Comparison of ENCODE assay signal across 8 cellular contexts in the genomic region with DNA sequence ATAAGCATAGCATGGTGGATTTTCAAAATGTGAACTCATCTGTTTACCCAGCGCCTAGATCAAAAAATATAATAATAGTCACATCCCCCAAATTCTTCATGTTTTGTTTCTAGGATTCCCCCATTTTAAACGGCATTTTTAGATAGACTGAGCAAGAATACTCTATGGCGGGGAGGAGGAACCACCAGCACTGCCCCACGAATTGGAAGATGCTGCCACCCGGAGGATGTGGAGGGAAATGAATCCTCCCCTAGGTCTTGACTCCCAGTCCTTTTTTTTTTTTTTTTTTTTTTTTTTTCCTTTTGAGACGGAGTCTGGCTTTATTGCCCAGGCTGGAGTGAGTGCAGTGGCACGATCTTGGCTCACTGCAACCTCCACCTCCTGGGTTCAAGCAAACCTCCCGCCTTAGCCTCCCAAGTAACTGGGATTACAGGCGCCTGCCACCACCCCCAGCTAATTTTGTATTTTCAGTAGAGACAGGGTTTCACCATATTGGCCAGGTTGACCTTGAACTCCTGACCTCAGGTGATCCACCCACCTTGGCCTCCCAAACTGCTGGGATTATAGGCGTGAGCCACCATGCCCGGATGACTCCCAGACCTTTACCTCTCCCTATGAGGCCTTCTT. TPM values are rescaled to one million over a fixed set of nuclear protein-coding genes. Genes with fewer than 3 reads are reported as not detected.
DNase-seq lines count a peak whose midpoint lies in the region; TF ChIP-seq lines count a peak whose summit lies in the region.
"Not testable (repeated sequence)": the region's sequence is repeated elsewhere in the genome, so short reads cannot be mapped to it uniquely, and the experiment has no call there.

No MANE protein-coding gene starts in this region.

- H3K27me3 ChIP-seq in brain microvascular endothelial cell (replicated peaks); right atrium auricular region; prostate gland (replicated peaks; ENCODE audit: insufficient read depth): not testable (repeated sequence)
- H3K27me3 ChIP-seq in tibial nerve, result peaks cover 0 to 48% of the 10 kb centered on the region in 2 donors

- peak; percentile 77 for TF ChIP-seq CTCF in brain microvascular endothelial cell (IDR thresholded peaks at IDR 0.05; ENCODE audit: low read depth, low read length, missing control alignments)
- TF ChIP-seq CTCF in right atrium auricular region (IDR thresholded peaks at IDR 0.05), result peak; percentile 37 to 63
- TF ChIP-seq CTCF in prostate gland (IDR thresholded peaks at IDR 0.05), result peak in 3 of 4 experiments; percentile 48 to 64 (median 54)
- TF ChIP-seq CTCF in tibial nerve (IDR thresholded peaks at IDR 0.05), result peak in 4 of 5 experiments; percentile 43 to 59 (median 52)

- not testable (repeated sequence) for H3K4me1 ChIP-seq in right atrium auricular region; prostate gland (replicated peaks); tibial nerve

- peak; percentile 93 for DNase-seq in GM03348 (ENCODE audit: low spot score)
- DNase-seq in HuH-7 (ENCODE audit: low spot score), result peak; percentile 85
- DNase-seq in NCI-H748 (lab: John Stamatoyannopoulos, UW; ENCODE audit: unreplicated experiment), result peak; percentile 79
- peak; percentile 45 for DNase-seq in activated CD4-positive, CD25-positive, alpha-beta regulatory T cell treated with anti-CD3 and anti-CD28 coated beads, Interleukin-2, amount 50 U/mL, for 72 hours
- DNase-seq in brain microvascular endothelial cell, result peak; percentile 78
- DNase-seq in right atrium auricular region (ENCODE audit: low spot score), result peak; percentile 72
- DNase-seq in prostate gland (ENCODE audit: low spot score), result peak; percentile 68
- DNase-seq in tibial nerve (ENCODE audit: low spot score in 2 of 2), result peak; percentile 57 to 78

- H3K4me3 ChIP-seq in brain microvascular endothelial cell (ENCODE audit: low read depth, low read length); right atrium auricular region; prostate gland; tibial nerve: not testable (repeated sequence)

- WGBS in prostate gland, result 31% methylated on average over 9 of the region's 11 CpGs
- WGBS in tibial nerve, 2 donors, result 22 to 34% methylated on average over 11 of the region's 11 CpGs

- H3K36me3 ChIP-seq in brain microvascular endothelial cell (replicated peaks); right atrium auricular region; prostate gland; tibial nerve: not testable (repeated sequence)

- H3K9me3 ChIP-seq in right atrium auricular region, prostate gland, tibial nerve: not testable (repeated sequence)

- not testable (repeated sequence) for TF ChIP-seq POLR2A in prostate gland (IDR thresholded peaks at IDR 0.05); tibial nerve (IDR thresholded peaks at IDR 0.05)

- in situ Hi-C loops in brain microvascular endothelial cell (cut with HindIII; ENCODE audit: low pct_ligation_motif_present, low sequenced_read_pairs), result not testable (repeated sequence)

- not testable (repeated sequence) for H3K27ac ChIP-seq in brain microvascular endothelial cell, right atrium auricular region, prostate gland, tibial nerve

- not testable (repeated sequence) for TF ChIP-seq EP300 in tibial nerve (IDR thresholded peaks at IDR 0.05)

- intact Hi-C loops in prostate gland (cut with DNase I), result loop anchor here (2.0 to 10.0 kb wide), 4 partner anchors 39 to 359 kb away; no protein-coding TSS in a partner anchor

RNA-seq across cellular contexts. Expression of a gene that starts 7.5 kb away (rescaled TPM):
- total RNA-seq in right atrium auricular region (10 to 100 TPM in 1 of 2 donors, 1 to 10 TPM in 1; 9.9 to 11.4 TPM), prostate gland (1 to 10 TPM in 1 of 2 donors, under 1 TPM in 1; 0.80 to 4.8 TPM), tibial nerve (under 1 TPM in 2 of 4 donors, not detected in 2; 0.21 to 0.44 TPM)
